Comparison of ENCODE assay signal across 8 cellular contexts in the genomic region with DNA sequence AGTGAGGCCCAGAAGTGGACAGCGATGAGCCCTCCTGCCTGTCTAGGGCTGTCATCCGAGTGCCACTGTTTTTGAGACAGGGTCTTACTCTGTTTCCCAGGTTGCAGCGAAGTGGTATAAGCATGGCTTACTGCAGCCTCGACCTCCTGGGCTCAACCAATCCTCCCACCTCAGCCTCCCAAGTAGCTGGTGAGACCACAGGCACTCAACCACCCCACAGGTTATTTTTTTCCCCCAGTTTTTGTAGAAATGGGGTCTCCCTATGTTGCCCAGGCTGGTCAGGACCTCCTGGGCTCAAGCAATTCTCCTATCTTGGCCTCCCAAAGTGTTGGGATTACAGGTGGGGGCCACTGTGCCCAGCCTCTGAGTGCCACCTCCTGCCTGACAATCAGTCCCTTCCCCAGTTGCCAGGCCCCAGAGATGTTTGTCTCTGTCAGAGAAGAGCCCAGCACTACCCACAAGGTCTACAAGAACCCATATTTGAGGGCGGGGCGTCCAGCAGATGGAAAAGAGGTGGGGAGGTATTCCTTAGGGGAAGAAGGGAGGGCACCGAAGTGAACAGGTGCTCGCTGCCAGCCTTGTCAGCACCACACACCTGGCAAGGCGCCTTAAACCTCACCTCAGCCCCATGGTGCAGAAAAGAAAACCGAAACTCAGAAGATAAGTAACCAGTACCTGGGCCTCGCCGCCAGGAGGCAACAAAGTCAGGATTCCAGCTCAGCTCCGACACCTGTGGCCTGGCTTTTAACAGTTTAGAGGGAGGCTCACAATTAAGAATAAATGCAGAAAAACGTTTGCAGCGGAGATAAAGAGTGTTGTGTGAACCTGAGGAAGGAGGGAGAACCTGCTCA.
DNase-seq lines count a peak whose midpoint lies in the region; ATAC-seq, FAIRE-seq and TF ChIP-seq lines count a peak whose summit lies in the region.

No MANE protein-coding gene starts in this region.

- DNase-seq in CD4-positive, alpha-beta T cell: peak in 6 of 10 experiments; percentile 8 to 43 (median 22)
- DNase-seq in H4 (ENCODE audit: low spot score) (peak; percentile 60), HepG2 (ENCODE audit: low spot score) (peak; percentile 53), NCI-H2196 treated with DMSO at 0.1 percent for 48 hours (lab: John Stamatoyannopoulos, UW; ENCODE audit: unreplicated experiment) (no peak), cortex of kidney (lab: John Stamatoyannopoulos, UW) (no peak), kidney (no peak)
- DNase-seq in activated CD4-positive, alpha-beta T cell treated with anti-CD3 and anti-CD28 coated beads, Interleukin-2, amount 10 ng/mL, durations not matched to agents 7 days and 5 days: peak; percentile 24

- CTCF ChIA-PET in CD4-positive, alpha-beta T cell (lab: Charles Lee): no interaction called here
- CTCF ChIA-PET in activated CD4-positive, alpha-beta T cell treated with anti-CD3 and anti-CD28 coated beads, Interleukin-2, amount 10 ng/mL, durations not matched to agents 7 days and 5 days (lab: Charles Lee): interaction anchor here (1.2 kb wide), 2 partner anchors 10 to 25 kb away, joined by 3 read pairs; no protein-coding TSS in a partner anchor
- CTCF ChIA-PET in HepG2 (lab: Yijun Ruan, JAX; ENCODE audit: low intra/inter-chr PET ratio, low total read pairs): no interaction called here

- H3K4me1 ChIP-seq in HepG2 (ENCODE audit: insufficient read depth, low read length) (peaks cover 41% of the 10 kb centered on the region), kidney (ENCODE audit: control insufficient read depth in 1 of 2, insufficient read depth in 1 of 2, low read depth in 1 of 2, low read length in 2 of 2) (no peaks in the 10 kb centered on the region)

- no peaks in the 10 kb centered on the region for H3K9me3 Mint-ChIP-seq in CD4-positive, alpha-beta T cell
- H3K9me3 Mint-ChIP-seq in activated CD4-positive, alpha-beta T cell treated with anti-CD3 and anti-CD28 coated beads, Interleukin-2, amount 10 ng/mL, durations not matched to agents 7 days and 5 days: no peaks in the 10 kb centered on the region

- H2AFZ ChIP-seq in HepG2 (ENCODE audit: low read length): peak overlapping the region; percentile 98

- H3K4me1 Mint-ChIP-seq in CD4-positive, alpha-beta T cell (ENCODE audit: low read depth): peaks cover 7% of the 10 kb centered on the region
- peaks cover 2% of the 10 kb centered on the region for H3K4me1 Mint-ChIP-seq in activated CD4-positive, alpha-beta T cell treated with anti-CD3 and anti-CD28 coated beads, Interleukin-2, amount 10 ng/mL, durations not matched to agents 7 days and 5 days

- H3K36me3 ChIP-seq in HepG2 (replicated peaks in 1 of 2; ENCODE audit: control insufficient read depth in 1 of 2, insufficient read depth in 2 of 2, low read length in 2 of 2) (no peaks in the 10 kb centered on the region), kidney (ENCODE audit: control insufficient read depth in 1 of 2, insufficient read depth in 2 of 2, low read length in 2 of 2) (no peaks in the 10 kb centered on the region)

- peak overlapping the region; percentile 88 for H3K4me2 ChIP-seq in HepG2 (ENCODE audit: low read depth, low read length)

- H3K36me3 Mint-ChIP-seq in CD4-positive, alpha-beta T cell (ENCODE audit: low read depth): no peaks in the 10 kb centered on the region
- H3K36me3 Mint-ChIP-seq in activated CD4-positive, alpha-beta T cell treated with anti-CD3 and anti-CD28 coated beads, Interleukin-2, amount 10 ng/mL, durations not matched to agents 7 days and 5 days (ENCODE audit: low read depth): no peaks in the 10 kb centered on the region

- ATAC-seq in CD4-positive, alpha-beta T cell (ENCODE audit: poor library complexity): peak; percentile 77
- peak; percentile 84 for ATAC-seq in HepG2
- ATAC-seq in HG03025 (IDR thresholded peaks at IDR 0.05; ENCODE audit: low FRiP score, unreplicated experiment): no peak

- H3K9ac ChIP-seq in HepG2 (ENCODE audit: insufficient read depth, low read depth, low read length): peak overlapping the region; percentile 67
- no peak overlapping the region for H3K9ac ChIP-seq in kidney (ENCODE audit: low read length in 2 of 2)

- H4K20me1 ChIP-seq in HepG2 (ENCODE audit: insufficient read depth, low read length): no peaks in the 10 kb centered on the region

- no peaks in the 10 kb centered on the region for H3K9me3 ChIP-seq in CD4-positive, alpha-beta T cell (ENCODE audit: control insufficient read depth, low read length)
- H3K9me3 ChIP-seq in HepG2 (ENCODE audit: low read length) (no peaks in the 10 kb centered on the region), kidney (ENCODE audit: control insufficient read depth in 1 of 2, low read length in 2 of 2) (no peaks in the 10 kb centered on the region)

- no peak overlapping the region for H3K27ac ChIP-seq in CD4-positive, alpha-beta T cell (ENCODE audit: low read depth, low read length)
- H3K27ac ChIP-seq in HepG2 (ENCODE audit: extremely low read length, insufficient read depth, low read length): no peak overlapping the region
- no peak overlapping the region for H3K27ac ChIP-seq in kidney (ENCODE audit: low read depth in 2 of 2, low read length in 2 of 2)

- TF ChIP-seq POLR2A in HepG2 (IDR thresholded peaks at IDR 0.05; ENCODE audit: insufficient read depth in 1 of 2, low read depth in 2 of 2, low read length in 2 of 2): no peak

- H3K27me3 Mint-ChIP-seq in CD4-positive, alpha-beta T cell: no peaks in the 10 kb centered on the region
- H3K27me3 Mint-ChIP-seq in activated CD4-positive, alpha-beta T cell treated with anti-CD3 and anti-CD28 coated beads, Interleukin-2, amount 10 ng/mL, durations not matched to agents 7 days and 5 days: no peaks in the 10 kb centered on the region

- 12% methylated on average over 13 of the region's 15 CpGs for WGBS in HepG2 (ENCODE audit: low lambda C conversion rate)

- POLR2A ChIA-PET in CD4-positive, alpha-beta T cell (lab: Charles Lee): no interaction called here
- POLR2A ChIA-PET in activated CD4-positive, alpha-beta T cell treated with anti-CD3 and anti-CD28 coated beads, Interleukin-2, amount 10 ng/mL, durations not matched to agents 7 days and 5 days (lab: Charles Lee): no interaction called here
- POLR2A ChIA-PET in HepG2 (lab: Yijun Ruan, JAX): no interaction called here

- no peak for TF ChIP-seq EP300 in HepG2 (IDR thresholded peaks at IDR 0.05; ENCODE audit: low read depth in 2 of 2, low read length in 2 of 2)
- TF ChIP-seq EP300 in HepG2 (CRISPR knock-in tag; IDR thresholded peaks at IDR 0.05; ENCODE audit: borderline replicate concordance): no peak

- H3K79me2 ChIP-seq in HepG2 (ENCODE audit: insufficient read depth, low read length): no peaks in the 10 kb centered on the region

- H3K27ac Mint-ChIP-seq in CD4-positive, alpha-beta T cell: no peak overlapping the region
- H3K27ac Mint-ChIP-seq in activated CD4-positive, alpha-beta T cell treated with anti-CD3 and anti-CD28 coated beads, Interleukin-2, amount 10 ng/mL, durations not matched to agents 7 days and 5 days: no peak overlapping the region

- no peaks in the 10 kb centered on the region for H3K27me3 ChIP-seq in CD4-positive, alpha-beta T cell (ENCODE audit: control insufficient read depth, insufficient read depth, low read length)
- H3K27me3 ChIP-seq in HepG2 (ENCODE audit: control insufficient read depth in 1 of 2, insufficient read depth in 2 of 2, low read length in 2 of 2): peaks cover 0 to 3% of the 10 kb centered on the region in 2 experiments; a peak in 2 of 5 replicates

- FAIRE-seq in HepG2 (lab: Jason Lieb, UNC) (peak; percentile 61), kidney (lab: Jason Lieb, UNC) (no peak)

- in situ Hi-C loops in HepG2 (cut with HindIII; ENCODE audit: extremely low pct_ligation_motif_present, low pct_unique_long_range_greater_than_20kb): loop anchor here (25.0 kb wide), 1 partner anchor 600 kb away; no protein-coding TSS in a partner anchor

- intact Hi-C loops in CD4-positive, alpha-beta T cell (cut with DNase I, micrococcal nuclease): loop anchor here in 1 of 2 experiments (10.0 kb wide), 1 partner anchor 873 kb away; no protein-coding TSS in a partner anchor
- intact Hi-C loops in HepG2 (cut with micrococcal nuclease; ENCODE audit: unreplicated experiment) (no loop called here), kidney (cut with DNase I) (no loop called here)

- TF ChIP-seq CTCF in CD4-positive, alpha-beta T cell (IDR thresholded peaks at IDR 0.05): no peak
- TF ChIP-seq CTCF in HepG2 (CRISPR knock-in tag; IDR thresholded peaks at IDR 0.05) (peak; percentile 76), kidney (IDR thresholded peaks at IDR 0.05; ENCODE audit: borderline replicate concordance, extremely low read depth, insufficient read depth) (no peak)

- no TSS peak for BruUV-seq in HepG2 (replicated peaks; lab: Mats Ljungman, UMichigan)

- no peak overlapping the region for H3K4me3 Mint-ChIP-seq in CD4-positive, alpha-beta T cell
- no peak overlapping the region for H3K4me3 Mint-ChIP-seq in activated CD4-positive, alpha-beta T cell treated with anti-CD3 and anti-CD28 coated beads, Interleukin-2, amount 10 ng/mL, durations not matched to agents 7 days and 5 days

- H3K4me3 ChIP-seq in HepG2 (replicated peaks in 1 of 3; ENCODE audit: insufficient read depth in 1 of 3, low read depth in 2 of 3, low read length in 3 of 3) (peak overlapping the region; percentile 58 to 82 (median 80); a peak in 5 of 6 replicates), kidney (ENCODE audit: low read length in 2 of 2) (no peak overlapping the region)

- TF ChIP-seq RAD21 in HepG2 (CRISPR knock-in tag; IDR thresholded peaks at IDR 0.05): no peak

TF ChIP-seq in HepG2, 621 proteins besides CTCF, POLR2A, EP300 and RAD21 (continues in another document):
- no peak for TF ChIP-seq DNMT1 (CRISPR knock-in tag; IDR thresholded peaks at IDR 0.05)
- 0 out of 2 replicates have a peak, but pooled peaks have one; percentile 18 for TF ChIP-seq TBX2 (CRISPR knock-in tag; IDR thresholded peaks at IDR 0.05; ENCODE audit: borderline replicate concordance)

Comparison
In these comparisons a context has a peak if more than half of its experiments do, and no peak if none do; other contexts are left out.
1. DNase-seq: peak in CD4-positive, alpha-beta T cell (6 of 10), H4 (single experiment), activated CD4-positive, alpha-beta T cell treated with anti-CD3 and anti-CD28 coated beads, Interleukin-2, amount 10 ng/mL, durations not matched to agents 7 days and 5 days (single experiment) and HepG2 (single experiment); none in NCI-H2196 treated with DMSO at 0.1 percent for 48 hours (single experiment), cortex of kidney (single experiment) and kidney (single experiment).
2. H3K4me3 ChIP-seq: peak in HepG2 (3 of 3); none in kidney (0 of 2).